In genomic region chr21:41615613-41616012, GRCh38 we compare ENCODE assay signal across 13 cellular contexts.
DNase-seq lines count a peak whose midpoint lies in the region; ATAC-seq, FAIRE-seq and TF ChIP-seq lines count a peak whose summit lies in the region.
"Had no signal": no experiment of that assay in that cellular context is flagged by ENCODE, and none has a peak within 500 bp of the region (broad histone marks: within the 10 kb centered on the region; RNA-seq: fewer than 3 reads in every experiment).

No MANE protein-coding gene starts in this region.

- peak overlapping the region; percentile 95 for H3K27ac Mint-ChIP-seq in MCF 10A (ENCODE audit: low read depth, unreplicated experiment)
- H3K27ac Mint-ChIP-seq: activated CD4-positive, alpha-beta T cell treated with anti-CD3 and anti-CD28 coated beads, Interleukin-2, amount 10 ng/mL, durations not matched to agents 24 days and 14 days had no signal

- CTCF ChIA-PET in MCF 10A (lab: Yijun Ruan, JAX) = interaction anchor here (0.6 to 9.6 kb wide), 18 partner anchors 17 to 667 kb away, joined by 3 to 163 read pairs (median 4); partner anchors contain the start of gene RIPK4

- TF ChIP-seq CTCF in MCF 10A (IDR thresholded peaks at IDR 0.05; ENCODE audit: unreplicated experiment) (no peak), keratinocyte (optimal IDR thresholded peaks at IDR 0.05 in 1 of 3, IDR thresholded peaks at IDR 0.05 in 1 of 3, conservative IDR thresholded peaks at IDR 0.05 in 1 of 3; ENCODE audit: extremely low read depth in 1 of 3, insufficient read depth in 2 of 3, low read length in 3 of 3) (no peak), upper lobe of left lung (IDR thresholded peaks at IDR 0.05) (no peak)

- H3K9me3 Mint-ChIP-seq in MCF 10A (ENCODE audit: unreplicated experiment) = no peaks in the 10 kb centered on the region
- H3K9me3 Mint-ChIP-seq: activated CD4-positive, alpha-beta T cell treated with anti-CD3 and anti-CD28 coated beads, Interleukin-2, amount 10 ng/mL, durations not matched to agents 24 days and 14 days had no signal

- dilution Hi-C loops in keratinocyte (cut with MboI; ENCODE audit: extremely low pct_ligation_motif_present, low sequenced_read_pairs) = no loop called here

- POLR2A ChIA-PET in MCF 10A (lab: Yijun Ruan, JAX) = interaction anchor here (0.5 to 6.4 kb wide), 35 partner anchors 15 to 446 kb away, joined by 3 to 238 read pairs (median 4); partner anchors contain the start of genes RIPK4 and ZBTB21

- H3K4me1 Mint-ChIP-seq in MCF 10A (ENCODE audit: insufficient read depth, unreplicated experiment) = peaks cover 38% of the 10 kb centered on the region
- H3K4me1 Mint-ChIP-seq: activated CD4-positive, alpha-beta T cell treated with anti-CD3 and anti-CD28 coated beads, Interleukin-2, amount 10 ng/mL, durations not matched to agents 24 days and 14 days had no signal

- DNase-seq in HS-5 (ENCODE audit: low read depth) (peak; percentile 80), MCF 10A (ENCODE audit: unreplicated experiment) (peak; percentile 99), keratinocyte (ENCODE audit: low read depth, low spot score) (no peak), upper lobe of left lung (no peak), posterior vena cava (ENCODE audit: low spot score) (no peak)
- DNase-seq in stimulated activated naive CD4-positive, alpha-beta T cell (lab: John Stamatoyannopoulos, UW) = no peak
- DNase-seq: activated CD4-positive, alpha-beta T cell treated with anti-CD3 and anti-CD28 coated beads, Interleukin-2, amount 10 ng/mL, durations not matched to agents 24 days and 14 days; activated naive CD4-positive, alpha-beta T cell treated with anti-CD3 and anti-CD28 coated beads, Interleukin-2, amount 50 U/mL, for 16 hours; stimulated activated naive CD8-positive, alpha-beta T cell treated with anti-CD3 and anti-CD28 coated beads, Interleukin-15, Interleukin-2, amounts not matched to agents 100 U/mL and 50 U/mL, for 24 hours had no signal

- H3K9ac ChIP-seq in keratinocyte (ENCODE audit: control insufficient read depth, extremely low read depth, insufficient read depth, low read length) = peak overlapping the region; percentile 70

- H3K36me3 Mint-ChIP-seq in MCF 10A (ENCODE audit: insufficient read depth, unreplicated experiment) = no peaks in the 10 kb centered on the region

- intact Hi-C loops in MCF 10A (cut with micrococcal nuclease) = loop anchor here (1.0 kb wide), 2 partner anchors 15 to 112 kb away; no protein-coding TSS in a partner anchor
- intact Hi-C loops in posterior vena cava (cut with DNase I) = loop anchor here in 1 of 2 donors (10.0 kb wide), 1 partner anchor 499 kb away; no protein-coding TSS in a partner anchor

- H3K79me2 ChIP-seq in keratinocyte (ENCODE audit: control insufficient read depth, insufficient read depth, low read length) = no peaks in the 10 kb centered on the region

- H3K27ac ChIP-seq in keratinocyte (ENCODE audit: control insufficient read depth, insufficient read depth, low read length) (peak overlapping the region; percentile 90), upper lobe of left lung (peak overlapping the region; percentile 41 to 62 (median 52))

- no peaks in the 10 kb centered on the region for H3K27me3 Mint-ChIP-seq in MCF 10A (ENCODE audit: insufficient read depth, unreplicated experiment)

- no peaks in the 10 kb centered on the region for H4K20me1 ChIP-seq in keratinocyte (ENCODE audit: control insufficient read depth, extremely low read depth, insufficient read depth, low read length)

- peak; percentile 86 for FAIRE-seq in keratinocyte (lab: Jason Lieb, UNC)
- FAIRE-seq: frontal cortex, HepG2 had no signal

- H3K4me1 ChIP-seq in keratinocyte (ENCODE audit: control insufficient read depth, extremely low read depth, insufficient read depth, low read length) (peaks cover 41% of the 10 kb centered on the region), upper lobe of left lung (peaks cover 13 to 15% (median 14%) of the 10 kb centered on the region in 4 donors)

- 77 to 89% methylated on average over 1 of the region's 1 CpG for WGBS in upper lobe of left lung, 2 donors

- ATAC-seq in upper lobe of left lung (ENCODE audit: low FRiP score in 2 of 2) = peak in 1 of 2 donors; percentile 39
- ATAC-seq in HG02938 (IDR thresholded peaks at IDR 0.05; ENCODE audit: unreplicated experiment) = no peak
- ATAC-seq: HepG2; mucosa of descending colon; stimulated activated naive CD8-positive, alpha-beta T cell treated with anti-CD3 and anti-CD28 coated beads, Interleukin-15, Interleukin-2, amounts not matched to agents 100 U/mL and 50 U/mL, for 24 hours had no signal

- no peaks in the 10 kb centered on the region for H3K36me3 ChIP-seq in keratinocyte (ENCODE audit: control insufficient read depth in 2 of 2, extremely low read depth in 1 of 2, insufficient read depth in 2 of 2, low read length in 2 of 2)
- H3K36me3 ChIP-seq in upper lobe of left lung = no peaks in the 10 kb centered on the region

- H3K4me2 ChIP-seq in keratinocyte (ENCODE audit: control insufficient read depth, extremely low read depth, insufficient read depth, low read depth, low read length) = peak overlapping the region; percentile 75

- BruUV-seq in MCF 10A (replicated peaks; lab: Mats Ljungman, UMichigan) = no TSS peak

- H3K9me3 ChIP-seq in keratinocyte (ENCODE audit: control insufficient read depth, low read depth, low read length) (no peaks in the 10 kb centered on the region), upper lobe of left lung (no peaks in the 10 kb centered on the region)
- H3K9me3 ChIP-seq: mucosa of descending colon had no signal

- H3K4me3 ChIP-seq in keratinocyte (ENCODE audit: control insufficient read depth in 2 of 3, extremely low read depth in 1 of 3, insufficient read depth in 2 of 3, low read depth in 1 of 3, low read length in 3 of 3) = no peak overlapping the region
- no peak overlapping the region for H3K4me3 ChIP-seq in upper lobe of left lung
- H3K4me3 ChIP-seq: mucosa of descending colon had no signal

- H3K27me3 ChIP-seq in keratinocyte (ENCODE audit: control insufficient read depth, extremely low read depth, insufficient read depth, low read length) = no peaks in the 10 kb centered on the region
- no peaks in the 10 kb centered on the region for H3K27me3 ChIP-seq in upper lobe of left lung

- no peak for TF ChIP-seq EP300 in upper lobe of left lung (IDR thresholded peaks at IDR 0.05)

- peak overlapping the region; percentile 50 for H3K4me3 Mint-ChIP-seq in MCF 10A (ENCODE audit: unreplicated experiment)
- H3K4me3 Mint-ChIP-seq: activated CD4-positive, alpha-beta T cell treated with anti-CD3 and anti-CD28 coated beads, Interleukin-2, amount 10 ng/mL, durations not matched to agents 24 days and 14 days had no signal

- TF ChIP-seq POLR2A in upper lobe of left lung (IDR thresholded peaks at IDR 0.05) = no peak

- peak overlapping the region; percentile 52 for H2AFZ ChIP-seq in keratinocyte (ENCODE audit: control insufficient read depth, low read length)

- no peaks in the 10 kb centered on the region for H3K9me1 ChIP-seq in keratinocyte (ENCODE audit: control insufficient read depth, extremely low read depth, insufficient read depth, low read length)

Comparison
In these comparisons a context has a peak if more than half of its experiments do, and no peak if none do; other contexts are left out.
1. DNase-seq: peak in HS-5 (single experiment) and MCF 10A (single experiment); none in keratinocyte (single experiment), upper lobe of left lung (0 of 2), stimulated activated naive CD4-positive, alpha-beta T cell (0 of 6) and posterior vena cava (single experiment).